In the genomic region with DNA sequence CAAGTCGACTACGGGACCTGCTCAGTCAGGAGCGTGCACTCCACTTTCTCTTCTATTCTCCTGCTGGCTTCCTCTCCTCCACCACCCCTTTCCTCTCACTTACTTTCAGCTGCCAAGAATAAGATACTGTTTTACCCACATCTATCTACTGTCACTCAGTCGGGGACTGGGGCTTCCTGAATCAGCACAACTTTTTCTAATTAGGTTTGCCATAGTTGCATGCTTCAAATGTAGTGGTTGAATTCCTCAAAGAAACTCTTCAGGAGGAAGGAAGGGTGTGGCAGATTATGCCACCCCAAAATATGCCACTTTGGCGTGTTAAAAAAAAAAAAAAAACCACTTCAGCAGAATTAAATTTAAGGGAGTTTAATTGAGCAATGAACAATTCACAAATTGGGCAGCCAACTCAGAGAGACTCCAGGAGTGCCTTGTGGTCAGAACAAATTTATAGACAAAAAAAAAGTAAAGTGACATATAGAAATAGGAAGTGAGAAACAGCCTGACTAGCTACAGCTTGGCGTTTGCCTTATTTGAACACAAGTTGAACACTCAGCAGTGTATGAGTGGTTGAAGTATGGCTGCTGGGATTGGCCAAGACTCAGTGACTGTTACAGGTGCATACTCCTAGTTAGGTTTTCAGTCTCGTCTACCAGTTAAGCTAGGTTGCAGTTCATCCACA, we compare ENCODE assay signal across 7 cellular contexts. TPM values are rescaled to one million over a fixed set of nuclear protein-coding genes. Genes with fewer than 3 reads are reported as not detected.
A peak's percentile ranks its signal among the peaks of the same experiment; 100 is the strongest.
DNase-seq lines count a peak whose midpoint lies in the region; ATAC-seq and TF ChIP-seq lines count a peak whose summit lies in the region.

No MANE protein-coding gene starts in this region.

- no peak overlapping the region for H3K4me3 Mint-ChIP-seq in osteocyte (ENCODE audit: unreplicated experiment)

- H3K36me3 Mint-ChIP-seq in osteocyte (ENCODE audit: unreplicated experiment): no peaks in the 10 kb centered on the region

- peak; percentile 80 for DNase-seq in RPMI8226
- DNase-seq in osteocyte (ENCODE audit: extremely low spot score, unreplicated experiment): no peak
- DNase-seq in NCI-H146 (lab: John Stamatoyannopoulos, UW): no peak
- no peak for DNase-seq in G401 (ENCODE audit: low spot score)
- DNase-seq in COLO829 (ENCODE audit: low spot score): no peak

- no peaks in the 10 kb centered on the region for H3K9me3 Mint-ChIP-seq in osteocyte (ENCODE audit: unreplicated experiment)

- H3K4me1 Mint-ChIP-seq in osteocyte (ENCODE audit: unreplicated experiment): peaks cover 44% of the 10 kb centered on the region

- H3K27ac Mint-ChIP-seq in osteocyte (ENCODE audit: unreplicated experiment): peak overlapping the region; percentile 58

- H3K27me3 Mint-ChIP-seq in osteocyte (ENCODE audit: unreplicated experiment): peaks cover 7% of the 10 kb centered on the region

- in situ Hi-C loops in G401 (cut with HindIII; ENCODE audit: low sequenced_read_pairs): no loop called here

- TF ChIP-seq CTCF in osteocyte (IDR thresholded peaks at IDR 0.05): no peak

- peak; percentile 81 for ATAC-seq in GM19035 (IDR thresholded peaks at IDR 0.05; ENCODE audit: unreplicated experiment)
- peak; percentile 79 for ATAC-seq in HG02943 (IDR thresholded peaks at IDR 0.05; ENCODE audit: low read depth, unreplicated experiment)

RNA-seq across cellular contexts. Expression of a gene that starts 32.5 kb away (rescaled TPM):
- total RNA-seq in osteocyte: 8.4 and 8.8 TPM in 2 replicates
- 1.3 TPM in 1 of 2 replicates, not detected in the other for total RNA-seq in G401 (2014; rRNA removed; shearing (Covaris generic))
